Comparison of ENCODE assay signal across 1 cellular context in genomic region chr5:116542619-116543018, GRCh38.
TF ChIP-seq lines count a peak whose summit lies in the region.

No MANE protein-coding gene starts in this region.

TF ChIP-seq in GM23338, 12 proteins besides CTCF, POLR2A, EP300 and RAD21 (continued from another document):
- TF ChIP-seq, protein P1, sequence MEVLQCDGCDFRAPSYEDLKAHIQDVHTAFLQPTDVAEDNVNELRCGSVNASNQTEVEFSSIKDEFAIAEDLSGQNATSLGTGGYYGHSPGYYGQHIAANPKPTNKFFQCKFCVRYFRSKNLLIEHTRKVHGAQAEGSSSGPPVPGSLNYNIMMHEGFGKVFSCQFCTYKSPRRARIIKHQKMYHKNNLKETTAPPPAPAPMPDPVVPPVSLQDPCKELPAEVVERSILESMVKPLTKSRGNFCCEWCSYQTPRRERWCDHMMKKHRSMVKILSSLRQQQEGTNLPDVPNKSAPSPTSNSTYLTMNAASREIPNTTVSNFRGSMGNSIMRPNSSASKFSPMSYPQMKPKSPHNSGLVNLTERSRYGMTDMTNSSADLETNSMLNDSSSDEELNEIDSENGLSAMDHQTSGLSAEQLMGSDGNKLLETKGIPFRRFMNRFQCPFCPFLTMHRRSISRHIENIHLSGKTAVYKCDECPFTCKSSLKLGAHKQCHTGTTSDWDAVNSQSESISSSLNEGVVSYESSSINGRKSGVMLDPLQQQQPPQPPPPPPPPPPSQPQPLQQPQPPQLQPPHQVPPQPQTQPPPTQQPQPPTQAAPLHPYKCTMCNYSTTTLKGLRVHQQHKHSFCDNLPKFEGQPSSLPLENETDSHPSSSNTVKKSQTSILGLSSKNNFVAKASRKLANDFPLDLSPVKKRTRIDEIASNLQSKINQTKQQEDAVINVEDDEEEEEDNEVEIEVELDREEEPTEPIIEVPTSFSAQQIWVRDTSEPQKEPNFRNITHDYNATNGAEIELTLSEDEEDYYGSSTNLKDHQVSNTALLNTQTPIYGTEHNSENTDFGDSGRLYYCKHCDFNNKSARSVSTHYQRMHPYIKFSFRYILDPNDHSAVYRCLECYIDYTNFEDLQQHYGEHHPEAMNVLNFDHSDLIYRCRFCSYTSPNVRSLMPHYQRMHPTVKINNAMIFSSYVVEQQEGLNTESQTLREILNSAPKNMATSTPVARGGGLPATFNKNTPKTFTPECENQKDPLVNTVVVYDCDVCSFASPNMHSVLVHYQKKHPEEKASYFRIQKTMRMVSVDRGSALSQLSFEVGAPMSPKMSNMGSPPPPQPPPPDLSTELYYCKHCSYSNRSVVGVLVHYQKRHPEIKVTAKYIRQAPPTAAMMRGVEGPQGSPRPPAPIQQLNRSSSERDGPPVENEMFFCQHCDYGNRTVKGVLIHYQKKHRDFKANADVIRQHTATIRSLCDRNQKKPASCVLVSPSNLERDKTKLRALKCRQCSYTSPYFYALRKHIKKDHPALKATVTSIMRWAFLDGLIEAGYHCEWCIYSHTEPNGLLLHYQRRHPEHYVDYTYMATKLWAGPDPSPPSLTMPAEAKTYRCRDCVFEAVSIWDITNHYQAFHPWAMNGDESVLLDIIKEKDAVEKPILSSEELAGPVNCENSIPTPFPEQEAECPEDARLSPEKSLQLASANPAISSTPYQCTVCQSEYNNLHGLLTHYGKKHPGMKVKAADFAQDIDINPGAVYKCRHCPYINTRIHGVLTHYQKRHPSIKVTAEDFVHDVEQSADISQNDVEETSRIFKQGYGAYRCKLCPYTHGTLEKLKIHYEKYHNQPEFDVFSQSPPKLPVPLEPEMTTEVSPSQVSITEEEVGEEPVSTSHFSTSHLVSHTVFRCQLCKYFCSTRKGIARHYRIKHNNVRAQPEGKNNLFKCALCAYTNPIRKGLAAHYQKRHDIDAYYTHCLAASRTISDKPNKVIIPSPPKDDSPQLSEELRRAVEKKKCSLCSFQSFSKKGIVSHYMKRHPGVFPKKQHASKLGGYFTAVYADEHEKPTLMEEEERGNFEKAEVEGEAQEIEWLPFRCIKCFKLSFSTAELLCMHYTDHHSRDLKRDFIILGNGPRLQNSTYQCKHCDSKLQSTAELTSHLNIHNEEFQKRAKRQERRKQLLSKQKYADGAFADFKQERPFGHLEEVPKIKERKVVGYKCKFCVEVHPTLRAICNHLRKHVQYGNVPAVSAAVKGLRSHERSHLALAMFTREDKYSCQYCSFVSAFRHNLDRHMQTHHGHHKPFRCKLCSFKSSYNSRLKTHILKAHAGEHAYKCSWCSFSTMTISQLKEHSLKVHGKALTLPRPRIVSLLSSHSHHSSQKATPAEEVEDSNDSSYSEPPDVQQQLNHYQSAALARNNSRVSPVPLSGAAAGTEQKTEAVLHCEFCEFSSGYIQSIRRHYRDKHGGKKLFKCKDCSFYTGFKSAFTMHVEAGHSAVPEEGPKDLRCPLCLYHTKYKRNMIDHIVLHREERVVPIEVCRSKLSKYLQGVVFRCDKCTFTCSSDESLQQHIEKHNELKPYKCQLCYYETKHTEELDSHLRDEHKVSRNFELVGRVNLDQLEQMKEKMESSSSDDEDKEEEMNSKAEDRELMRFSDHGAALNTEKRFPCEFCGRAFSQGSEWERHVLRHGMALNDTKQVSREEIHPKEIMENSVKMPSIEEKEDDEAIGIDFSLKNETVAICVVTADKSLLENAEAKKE (CRISPR knock-in tag; IDR thresholded peaks at IDR 0.05) = no peak
- TF ChIP-seq, protein P2, sequence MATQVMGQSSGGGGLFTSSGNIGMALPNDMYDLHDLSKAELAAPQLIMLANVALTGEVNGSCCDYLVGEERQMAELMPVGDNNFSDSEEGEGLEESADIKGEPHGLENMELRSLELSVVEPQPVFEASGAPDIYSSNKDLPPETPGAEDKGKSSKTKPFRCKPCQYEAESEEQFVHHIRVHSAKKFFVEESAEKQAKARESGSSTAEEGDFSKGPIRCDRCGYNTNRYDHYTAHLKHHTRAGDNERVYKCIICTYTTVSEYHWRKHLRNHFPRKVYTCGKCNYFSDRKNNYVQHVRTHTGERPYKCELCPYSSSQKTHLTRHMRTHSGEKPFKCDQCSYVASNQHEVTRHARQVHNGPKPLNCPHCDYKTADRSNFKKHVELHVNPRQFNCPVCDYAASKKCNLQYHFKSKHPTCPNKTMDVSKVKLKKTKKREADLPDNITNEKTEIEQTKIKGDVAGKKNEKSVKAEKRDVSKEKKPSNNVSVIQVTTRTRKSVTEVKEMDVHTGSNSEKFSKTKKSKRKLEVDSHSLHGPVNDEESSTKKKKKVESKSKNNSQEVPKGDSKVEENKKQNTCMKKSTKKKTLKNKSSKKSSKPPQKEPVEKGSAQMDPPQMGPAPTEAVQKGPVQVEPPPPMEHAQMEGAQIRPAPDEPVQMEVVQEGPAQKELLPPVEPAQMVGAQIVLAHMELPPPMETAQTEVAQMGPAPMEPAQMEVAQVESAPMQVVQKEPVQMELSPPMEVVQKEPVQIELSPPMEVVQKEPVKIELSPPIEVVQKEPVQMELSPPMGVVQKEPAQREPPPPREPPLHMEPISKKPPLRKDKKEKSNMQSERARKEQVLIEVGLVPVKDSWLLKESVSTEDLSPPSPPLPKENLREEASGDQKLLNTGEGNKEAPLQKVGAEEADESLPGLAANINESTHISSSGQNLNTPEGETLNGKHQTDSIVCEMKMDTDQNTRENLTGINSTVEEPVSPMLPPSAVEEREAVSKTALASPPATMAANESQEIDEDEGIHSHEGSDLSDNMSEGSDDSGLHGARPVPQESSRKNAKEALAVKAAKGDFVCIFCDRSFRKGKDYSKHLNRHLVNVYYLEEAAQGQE (IDR thresholded peaks at IDR 0.05; ENCODE audit: unreplicated experiment) = no peak
- TF ChIP-seq POLR2AphosphoS5 (IDR thresholded peaks at IDR 0.05; ENCODE audit: low read depth) (no peak), JUNB (IDR thresholded peaks at IDR 0.05; ENCODE audit: unreplicated experiment) (no peak), STAT1 (IDR thresholded peaks at IDR 0.05; ENCODE audit: unreplicated experiment) (no peak), EZH2phosphoT487 (IDR thresholded peaks at IDR 0.05; ENCODE audit: unreplicated experiment) (no peak), ETS1 (IDR thresholded peaks at IDR 0.05) (no peak), CREB1 (CRISPR knock-in tag; IDR thresholded peaks at IDR 0.05; ENCODE audit: low read depth) (no peak), ZNF114 (CRISPR knock-in tag; IDR thresholded peaks at IDR 0.05) (no peak)
